23 cellular contexts compared by ENCODE assay signal in the genomic region with DNA sequence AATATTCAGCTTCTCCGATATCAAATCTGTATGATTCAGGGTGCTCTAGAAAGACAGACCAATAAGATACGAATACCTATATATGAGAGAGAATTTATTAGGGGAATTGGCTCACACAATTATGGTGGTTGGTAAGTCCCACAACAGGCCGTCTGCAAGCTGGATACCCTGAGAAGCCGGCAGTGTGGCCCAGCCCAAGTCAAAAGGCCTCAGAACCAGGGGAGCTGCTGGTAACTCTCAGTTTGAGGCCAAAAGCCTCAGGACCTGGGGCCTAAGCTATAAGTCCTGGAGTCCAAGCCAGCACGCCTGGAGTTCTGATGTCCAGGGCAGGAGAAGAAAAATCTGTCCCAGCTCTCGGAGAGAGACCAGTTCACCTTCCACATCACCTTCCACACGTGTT.
"Had no signal": no experiment of that assay in that cellular context is flagged by ENCODE, and none has a peak within 500 bp of the region (broad histone marks: within the 10 kb centered on the region; RNA-seq: fewer than 3 reads in every experiment).

No MANE protein-coding gene starts in this region.

- ATAC-seq: Right ventricle myocardium inferior, SK-N-SH treated with all-trans-retinoic acid at 6 μM for 48 hours had no signal

- H3K36me3 ChIP-seq: Peyer's patch, SJCRH30 had no signal

- H3K4me1 ChIP-seq: Peyer's patch, SJCRH30 had no signal

- DNase-seq: KBM-7; MV-4-11; NCI-H1048; NCI-H1105; NCI-H1417; NCI-H1436 treated with DMSO at 0.1 percent for 48 hours; NCI-H1694; NCI-H187 treated with DMSO at 0.1 percent for 48 hours; NCI-H2029 treated with DMSO at 0.1 percent for 48 hours; NCI-H2171 treated with DMSO at 0.1 percent for 48 hours; NCI-H345; NCI-H446 treated with DMSO at 0.1 percent for 48 hours; NCI-H510A treated with DMSO at 0.1 percent for 48 hours; NCI-H526; NCI-H82; NK-92 treated with Interleukin-12 subunit alpha and Interleukin-12 subunit beta, amount 100 ng/mL, for 24 hours; PC-9; Peyer's patch; SHP77 treated with DMSO at 0.1 percent for 48 hours; SJCRH30 had no signal

- H3K9me3 ChIP-seq: SJCRH30 had no signal

- H3K4me3 ChIP-seq: PC-9, Peyer's patch, SJCRH30 had no signal

- H3K27me3 ChIP-seq: Peyer's patch had no signal

- H3K27ac ChIP-seq: HL-60, PC-9, Peyer's patch, SJCRH30 had no signal
